2 cellular contexts compared by ENCODE assay signal in genomic region chr7:111381590-111381989, GRCh38.
A peak's percentile ranks its signal among the peaks of the same experiment; 100 is the strongest.
TF ChIP-seq lines count a peak whose summit lies in the region.

No MANE protein-coding gene starts in this region.

TF ChIP-seq in GM12878, 131 proteins besides CTCF, POLR2A, EP300 and RAD21:
- TF ChIP-seq CBFB (IDR thresholded peaks at IDR 0.05; ENCODE audit: low read depth) (no peak), ZNF24 (IDR thresholded peaks at IDR 0.05) (peak; percentile 73), CREM (IDR thresholded peaks at IDR 0.05; ENCODE audit: low read depth) (no peak)
- TF ChIP-seq, protein P1, sequence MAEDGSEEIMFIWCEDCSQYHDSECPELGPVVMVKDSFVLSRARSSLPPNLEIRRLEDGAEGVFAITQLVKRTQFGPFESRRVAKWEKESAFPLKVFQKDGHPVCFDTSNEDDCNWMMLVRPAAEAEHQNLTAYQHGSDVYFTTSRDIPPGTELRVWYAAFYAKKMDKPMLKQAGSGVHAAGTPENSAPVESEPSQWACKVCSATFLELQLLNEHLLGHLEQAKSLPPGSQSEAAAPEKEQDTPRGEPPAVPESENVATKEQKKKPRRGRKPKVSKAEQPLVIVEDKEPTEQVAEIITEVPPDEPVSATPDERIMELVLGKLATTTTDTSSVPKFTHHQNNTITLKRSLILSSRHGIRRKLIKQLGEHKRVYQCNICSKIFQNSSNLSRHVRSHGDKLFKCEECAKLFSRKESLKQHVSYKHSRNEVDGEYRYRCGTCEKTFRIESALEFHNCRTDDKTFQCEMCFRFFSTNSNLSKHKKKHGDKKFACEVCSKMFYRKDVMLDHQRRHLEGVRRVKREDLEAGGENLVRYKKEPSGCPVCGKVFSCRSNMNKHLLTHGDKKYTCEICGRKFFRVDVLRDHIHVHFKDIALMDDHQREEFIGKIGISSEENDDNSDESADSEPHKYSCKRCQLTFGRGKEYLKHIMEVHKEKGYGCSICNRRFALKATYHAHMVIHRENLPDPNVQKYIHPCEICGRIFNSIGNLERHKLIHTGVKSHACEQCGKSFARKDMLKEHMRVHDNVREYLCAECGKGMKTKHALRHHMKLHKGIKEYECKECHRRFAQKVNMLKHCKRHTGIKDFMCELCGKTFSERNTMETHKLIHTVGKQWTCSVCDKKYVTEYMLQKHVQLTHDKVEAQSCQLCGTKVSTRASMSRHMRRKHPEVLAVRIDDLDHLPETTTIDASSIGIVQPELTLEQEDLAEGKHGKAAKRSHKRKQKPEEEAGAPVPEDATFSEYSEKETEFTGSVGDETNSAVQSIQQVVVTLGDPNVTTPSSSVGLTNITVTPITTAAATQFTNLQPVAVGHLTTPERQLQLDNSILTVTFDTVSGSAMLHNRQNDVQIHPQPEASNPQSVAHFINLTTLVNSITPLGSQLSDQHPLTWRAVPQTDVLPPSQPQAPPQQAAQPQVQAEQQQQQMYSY (CRISPR knock-in tag; IDR thresholded peaks at IDR 0.05) = no peak

TF ChIP-seq in K562, 482 proteins besides CTCF, POLR2A, EP300 and RAD21:
- TF ChIP-seq ZNF318 (IDR thresholded peaks at IDR 0.05; ENCODE audit: borderline replicate concordance in 1 of 2, low read depth in 1 of 2) = no peak
- TF ChIP-seq DMBX1 (CRISPR knock-in tag; IDR thresholded peaks at IDR 0.05; ENCODE audit: borderline replicate concordance) = no peak
- no peak for TF ChIP-seq PRPF4 (IDR thresholded peaks at IDR 0.05; ENCODE audit: insufficient read depth, low read depth, low read length, poor library complexity, severe bottlenecking)
- peak; percentile 77 for TF ChIP-seq ZNF24 (IDR thresholded peaks at IDR 0.05)
- no peak for TF ChIP-seq ZNF584 (CRISPR knock-in tag; IDR thresholded peaks at IDR 0.05; ENCODE audit: low read depth)
